Comparison of ENCODE assay signal across 10 cellular contexts in the genomic region with DNA sequence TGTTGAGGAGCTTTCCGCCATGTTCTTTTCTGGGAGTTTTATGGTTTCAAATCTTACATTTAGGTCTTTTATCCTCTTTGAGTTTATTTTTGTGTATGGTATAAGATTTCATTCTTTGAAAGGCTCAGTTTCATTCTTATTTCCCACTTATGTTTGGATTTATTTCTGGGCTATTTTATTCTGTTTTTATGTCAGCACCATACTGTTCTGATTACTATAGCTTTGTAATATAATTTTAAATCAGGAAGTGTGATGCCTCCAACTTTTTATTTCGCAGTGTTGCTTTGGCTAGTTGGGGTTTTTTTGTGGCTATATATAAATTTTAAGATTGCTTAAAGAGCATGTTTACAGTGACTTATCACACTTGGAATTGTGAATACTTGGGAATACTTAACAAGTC.
DNase-seq lines count a peak whose midpoint lies in the region; ATAC-seq and TF ChIP-seq lines count a peak whose summit lies in the region.
"Had no signal": no experiment of that assay in that cellular context is flagged by ENCODE, and none has a peak within 500 bp of the region (broad histone marks: within the 10 kb centered on the region; RNA-seq: fewer than 3 reads in every experiment).

No MANE protein-coding gene starts in this region.

- CTCF ChIA-PET in activated B cell treated with CpG ODN at 0.5 μM for 24 hours (lab: Charles Lee) = interaction anchor here (1.0 to 5.9 kb wide), 6 partner anchors 8 to 144 kb away, joined by 3 to 28 read pairs (median 6); a partner anchor contains a TSS

- intact Hi-C loops in activated B cell treated with CpG ODN at 0.5 μM for 24 hours (cut with micrococcal nuclease) = no loop called here

- H3K36me3 Mint-ChIP-seq in HFFc6 (ENCODE audit: low read depth) = peaks cover 15% of the 10 kb centered on the region
- H3K36me3 Mint-ChIP-seq in activated B cell treated with CpG ODN at 0.5 μM for 24 hours (ENCODE audit: low read depth) = peaks cover 26% of the 10 kb centered on the region
- peaks cover 13% of the 10 kb centered on the region for H3K36me3 Mint-ChIP-seq in memory B cell

- H3K27ac Mint-ChIP-seq in HFFc6 (peak overlapping the region; percentile 99), activated B cell treated with CpG ODN at 0.5 μM for 24 hours (peak overlapping the region; percentile 31), memory B cell (peak overlapping the region; percentile 55)
- H3K27ac Mint-ChIP-seq: CD8-positive, alpha-beta memory T cell had no signal

- H3K4me3 Mint-ChIP-seq in HFFc6 = no peak overlapping the region
- no peak overlapping the region for H3K4me3 Mint-ChIP-seq in activated B cell treated with CpG ODN at 0.5 μM for 24 hours
- H3K4me3 Mint-ChIP-seq in memory B cell = no peak overlapping the region
- H3K4me3 Mint-ChIP-seq: CD8-positive, alpha-beta memory T cell had no signal

- DNase-seq in HFFc6 = no peak
- no peak for DNase-seq in activated B cell treated with CpG ODN at 0.5 μM for 24 hours
- DNase-seq in memory B cell (ENCODE audit: low spot score in 2 of 2) = no peak
- no peak for DNase-seq in omental fat pad (ENCODE audit: low spot score)
- DNase-seq in EL = no peak
- DNase-seq: Caco-2; CD8-positive, alpha-beta memory T cell; DMS53; KG1 had no signal

- ATAC-seq in activated B cell treated with CpG ODN at 0.5 μM for 24 hours (ENCODE audit: low read depth) (no peak), memory B cell (ENCODE audit: low read depth) (no peak), omental fat pad (ENCODE audit: low FRiP score) (no peak), HG03521 (IDR thresholded peaks at IDR 0.05; ENCODE audit: unreplicated experiment) (no peak)

- H3K4me1 Mint-ChIP-seq in HFFc6 (ENCODE audit: low read depth) (peaks cover 42% of the 10 kb centered on the region), activated B cell treated with CpG ODN at 0.5 μM for 24 hours (peaks cover 57% of the 10 kb centered on the region), memory B cell (peaks cover 43% of the 10 kb centered on the region)

- TF ChIP-seq CTCF in HFFc6 (IDR thresholded peaks at IDR 0.05) (no peak), activated B cell treated with CpG ODN at 0.5 μM for 24 hours (IDR thresholded peaks at IDR 0.05) (no peak), omental fat pad (IDR thresholded peaks at IDR 0.05) (no peak)

- H3K9me3 Mint-ChIP-seq in HFFc6 (peaks cover 9% of the 10 kb centered on the region), activated B cell treated with CpG ODN at 0.5 μM for 24 hours (no peaks in the 10 kb centered on the region), memory B cell (no peaks in the 10 kb centered on the region)
- H3K9me3 Mint-ChIP-seq: CD8-positive, alpha-beta memory T cell had no signal

- POLR2A ChIA-PET in activated B cell treated with CpG ODN at 0.5 μM for 24 hours (lab: Charles Lee) = interaction anchor here (0.5 to 9.6 kb wide), 4 partner anchors 7 to 137 kb away, joined by 5 to 192 read pairs (median 6); a partner anchor contains a TSS

- peaks cover 2% of the 10 kb centered on the region for H3K27me3 Mint-ChIP-seq in HFFc6 (ENCODE audit: insufficient read depth)
- no peaks in the 10 kb centered on the region for H3K27me3 Mint-ChIP-seq in activated B cell treated with CpG ODN at 0.5 μM for 24 hours
- no peaks in the 10 kb centered on the region for H3K27me3 Mint-ChIP-seq in memory B cell
- H3K27me3 Mint-ChIP-seq: CD8-positive, alpha-beta memory T cell had no signal

Comparison
In these comparisons a context has a peak if more than half of its experiments do, and no peak if none do; other contexts are left out.
1. H3K27ac Mint-ChIP-seq: peak in every context shown above with its lines; median percentile 99 in HFFc6; 55 in memory B cell; 31 in activated B cell treated with CpG ODN at 0.5 μM for 24 hours.